Comparison of ENCODE assay signal across 8 cellular contexts in the genomic region with DNA sequence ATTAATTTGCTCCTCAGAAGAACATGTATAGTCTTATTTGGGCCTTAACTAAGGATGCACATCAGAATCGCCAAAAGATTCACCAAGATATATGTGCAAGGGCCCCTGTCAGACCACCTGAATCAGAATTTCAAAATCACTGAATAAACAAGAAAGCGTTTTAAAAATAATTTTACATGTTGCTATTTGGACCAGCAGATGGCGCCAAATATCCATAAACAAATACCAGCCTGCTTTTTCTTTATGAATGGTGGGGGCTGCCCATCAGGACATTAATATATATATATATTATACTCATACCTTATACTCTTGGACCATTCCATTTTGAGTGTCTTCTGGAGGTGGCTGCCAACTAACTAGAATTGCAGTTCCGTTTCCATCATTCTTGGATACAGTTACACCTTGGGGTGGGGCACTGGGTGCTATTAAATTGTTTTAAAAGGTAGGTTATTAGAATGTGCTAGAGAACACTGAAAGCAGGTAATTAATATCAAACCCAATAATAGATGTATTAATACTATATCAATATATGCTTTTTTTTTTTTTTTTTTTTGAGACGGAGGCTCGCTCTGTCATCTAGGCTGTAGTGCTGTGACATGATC.
DNase-seq lines count a peak whose midpoint lies in the region; ATAC-seq, FAIRE-seq and TF ChIP-seq lines count a peak whose summit lies in the region.

No MANE protein-coding gene starts in this region.

- no peaks in the 10 kb centered on the region for H3K79me2 ChIP-seq in hepatocyte

- H3K4me3 ChIP-seq in hepatocyte (no peak overlapping the region), testis (no peak overlapping the region)

- ATAC-seq in GM19324 (IDR thresholded peaks at IDR 0.05; ENCODE audit: low FRiP score, unreplicated experiment): no peak

- H3K9me2 ChIP-seq in hepatocyte (replicated peaks; ENCODE audit: insufficient read depth): no peaks in the 10 kb centered on the region

- no peaks in the 10 kb centered on the region for H3K4me1 ChIP-seq in hepatocyte (ENCODE audit: insufficient read depth)
- H3K4me1 ChIP-seq in testis: peaks cover 3% of the 10 kb centered on the region

- H3K27ac ChIP-seq in hepatocyte: no peak overlapping the region
- H3K27ac ChIP-seq in testis: no peak overlapping the region

- intact Hi-C loops in testis (cut with DNase I; ENCODE audit: low total_unique reads): no loop called here

- no peak for TF ChIP-seq POLR2A in testis (IDR thresholded peaks at IDR 0.05)

- H3K4me2 ChIP-seq in hepatocyte: no peak overlapping the region

- TF ChIP-seq CTCF in hepatocyte (IDR thresholded peaks at IDR 0.05; ENCODE audit: poor library complexity) (peak; percentile 80), testis (IDR thresholded peaks at IDR 0.05) (peak; percentile 47 to 67 (median 48))

- WGBS in hepatocyte (ENCODE audit: low lambda C conversion rate, missing lambda C conversion rate): 58% methylated on average over 6 of the region's 6 CpGs
- WGBS in testis, 2 donors: 60 to 67% methylated on average over 6 of the region's 6 CpGs

- H2AFZ ChIP-seq in hepatocyte: no peak overlapping the region

- no peaks in the 10 kb centered on the region for H4K20me1 ChIP-seq in hepatocyte (ENCODE audit: insufficient read depth, poor library complexity, severe bottlenecking)

- H3K27me3 ChIP-seq in hepatocyte (no peaks in the 10 kb centered on the region), testis (no peaks in the 10 kb centered on the region)

- H3K9me3 ChIP-seq in hepatocyte (ENCODE audit: low read depth) (no peaks in the 10 kb centered on the region), testis (no peaks in the 10 kb centered on the region)

- FAIRE-seq in GM19239 (lab: Jason Lieb, UNC): no peak

- DNase-seq in SIG-M5 treated with dmso at 0.1 percent for 504 hours (lab: John Stamatoyannopoulos, UW; ENCODE audit: unreplicated experiment) (peak; percentile 32), SIG-M5 (lab: John Stamatoyannopoulos, UW) (no peak), HS-5 (ENCODE audit: low read depth) (peak; percentile 19), hepatocyte (ENCODE audit: low spot score) (peak; percentile 67), testis (peak; percentile 58), GM19239 (ENCODE audit: insufficient read length, low spot score) (no peak)
- peak; percentile 3 to 23 for DNase-seq in activated CD4-positive, alpha-beta T cell treated with anti-CD3 and anti-CD28 coated beads, Interleukin-2, amount 50 U/mL, for 48 hours

- no peaks in the 10 kb centered on the region for H3K36me3 ChIP-seq in hepatocyte (replicated peaks; ENCODE audit: insufficient read depth, low read depth)
- no peaks in the 10 kb centered on the region for H3K36me3 ChIP-seq in testis (ENCODE audit: low read depth, missing control alignments)

Comparison
In these comparisons a context has a peak if more than half of its experiments do, and no peak if none do; other contexts are left out.
1. DNase-seq: peak in SIG-M5 treated with dmso at 0.1 percent for 504 hours (single experiment), HS-5 (single experiment), activated CD4-positive, alpha-beta T cell treated with anti-CD3 and anti-CD28 coated beads, Interleukin-2, amount 50 U/mL, for 48 hours (2 of 2), hepatocyte (single experiment) and testis (single experiment); none in SIG-M5 (single experiment) and GM19239 (single experiment).